8 cellular contexts compared by ENCODE assay signal in the genomic region with DNA sequence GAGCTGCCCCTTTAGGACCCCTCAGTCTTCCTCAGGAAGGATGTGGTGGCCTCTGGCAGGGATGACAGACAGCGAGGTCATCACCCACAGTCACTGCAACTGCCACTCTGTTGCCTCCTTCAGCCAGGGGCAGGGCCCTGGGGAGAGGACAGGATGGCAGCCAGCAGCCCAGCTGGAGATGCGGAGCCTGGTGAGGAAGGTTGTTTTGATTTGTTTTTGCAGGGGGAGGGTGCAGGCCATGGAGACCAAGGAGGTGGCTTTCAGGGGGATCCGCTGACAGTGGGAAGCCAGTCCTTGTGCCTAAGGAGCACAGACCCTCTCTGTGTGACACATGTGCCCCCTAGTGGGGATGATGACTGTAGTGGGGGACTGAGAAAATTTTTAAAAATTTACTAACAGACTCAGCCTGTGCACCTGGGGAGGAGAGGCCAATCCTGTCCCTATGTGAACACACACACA. TPM values are rescaled to one million over a fixed set of nuclear protein-coding genes. Genes with fewer than 3 reads are reported as not detected.
A peak's percentile ranks its signal among the peaks of the same experiment; 100 is the strongest.
DNase-seq lines count a peak whose midpoint lies in the region; ATAC-seq and TF ChIP-seq lines count a peak whose summit lies in the region.

No MANE protein-coding gene starts in this region.

- no peaks in the 10 kb centered on the region for H3F3A ChIP-seq in OCI-LY1 (ENCODE audit: insufficient read depth, low read length)

- peaks cover 20% of the 10 kb centered on the region for H3K4me1 ChIP-seq in BE2C
- no peaks in the 10 kb centered on the region for H3K4me1 ChIP-seq in OCI-LY1 (ENCODE audit: insufficient read depth, low read length, severe bottlenecking)
- peaks cover 8 to 42% of the 10 kb centered on the region in 2 donors for H3K4me1 ChIP-seq in neuronal stem cell (ENCODE audit: control insufficient read depth in 2 of 2, insufficient read depth in 1 of 2, low read depth in 1 of 2, low read length in 2 of 2)

- no peaks in the 10 kb centered on the region for H3K79me1 ChIP-seq in neuronal stem cell (ENCODE audit: low read depth, low read length)

- H4K8ac ChIP-seq in neuronal stem cell (ENCODE audit: low read depth, low read length), result no peak overlapping the region

- H3K4ac ChIP-seq in neuronal stem cell (ENCODE audit: low read length), result no peak overlapping the region

- no peak overlapping the region for H3K27ac Mint-ChIP-seq in activated T-cell treated with anti-CD3 and anti-CD28 coated beads, Interleukin-2, amount 50 U/mL, for 72 hours

- H3K9me3 Mint-ChIP-seq in activated T-cell treated with anti-CD3 and anti-CD28 coated beads, Interleukin-2, amount 50 U/mL, for 72 hours, result no peaks in the 10 kb centered on the region

- H2AK5ac ChIP-seq in neuronal stem cell (ENCODE audit: low read depth, low read length), result peak overlapping the region; percentile 8

- H2BK15ac ChIP-seq in neuronal stem cell (ENCODE audit: low read length), result peak overlapping the region; percentile 17

- H2BK5ac ChIP-seq in neuronal stem cell (ENCODE audit: low read length), result no peak overlapping the region

- peak overlapping the region; percentile 54 for H3K18ac ChIP-seq in neuronal stem cell (ENCODE audit: low read length)

- H3K4me3 Mint-ChIP-seq in activated T-cell treated with anti-CD3 and anti-CD28 coated beads, Interleukin-2, amount 50 U/mL, for 72 hours, result no peak overlapping the region

- H3K27me3 ChIP-seq in BE2C (no peaks in the 10 kb centered on the region), OCI-LY1 (ENCODE audit: insufficient read depth, low read length) (peaks cover 5% of the 10 kb centered on the region), neuronal stem cell (ENCODE audit: control insufficient read depth in 3 of 3, insufficient read depth in 3 of 3, low read depth in 1 of 3, low read length in 3 of 3) (peaks cover 0 to 46% (median 10%) of the 10 kb centered on the region in 3 experiments)

- DNase-seq in BE2C (peak; percentile 95), fibroblast of the conjunctiva (ENCODE audit: low read depth) (peak; percentile 64), neuronal stem cell (ENCODE audit: low spot score) (peak; percentile 67), NCI-H510A (lab: John Stamatoyannopoulos, UW) (no peak)
- DNase-seq in activated T-cell treated with anti-CD3 and anti-CD28 coated beads, Interleukin-2, amount 50 U/mL, for 72 hours, result peak; percentile 61 to 66

- no peaks in the 10 kb centered on the region for H3K9me2 ChIP-seq in OCI-LY1 (ENCODE audit: low read depth, low read length)

- WGBS in neuronal stem cell (ENCODE audit: extremely low coverage in 2 of 2, insufficient read length in 2 of 2, insufficient replicate concordance in 1 of 2), 2 donors, result no CpG with 5 or more reads among the region's 3 CpGs

- no peak overlapping the region for H3K14ac ChIP-seq in neuronal stem cell (ENCODE audit: low read length)

- H3K36me3 ChIP-seq in BE2C, result peaks cover 41% of the 10 kb centered on the region
- no peaks in the 10 kb centered on the region for H3K36me3 ChIP-seq in OCI-LY1 (ENCODE audit: insufficient read depth, low read length)
- no peaks in the 10 kb centered on the region for H3K36me3 ChIP-seq in neuronal stem cell (replicated peaks in 1 of 2; ENCODE audit: control insufficient read depth in 2 of 2, insufficient read depth in 2 of 2, low read length in 2 of 2)

- H3K4me2 ChIP-seq in OCI-LY1 (ENCODE audit: low read length), result no peak overlapping the region
- H3K4me2 ChIP-seq in neuronal stem cell (ENCODE audit: insufficient read depth, low read length, poor library complexity, severe bottlenecking), result no peak overlapping the region

- no peaks in the 10 kb centered on the region for H3K9me3 ChIP-seq in BE2C
- no peaks in the 10 kb centered on the region for H3K9me3 ChIP-seq in OCI-LY1 (ENCODE audit: low read length)
- no peaks in the 10 kb centered on the region for H3K9me3 ChIP-seq in neuronal stem cell (replicated peaks in 1 of 2; ENCODE audit: control insufficient read depth in 2 of 2, insufficient read depth in 1 of 2, low read depth in 1 of 2, low read length in 2 of 2)

- no peak overlapping the region for H3K27ac ChIP-seq in OCI-LY1 (ENCODE audit: low read depth, low read length, poor library complexity, severe bottlenecking)
- H3K27ac ChIP-seq in neuronal stem cell (replicated peaks; ENCODE audit: low read length), result no peak overlapping the region

- no peak overlapping the region for H2BK120ac ChIP-seq in neuronal stem cell (ENCODE audit: low read depth, low read length)

- no peak overlapping the region for H4K91ac ChIP-seq in neuronal stem cell (ENCODE audit: low read depth, low read length, poor library complexity)

- H2BK12ac ChIP-seq in neuronal stem cell (ENCODE audit: low read length), result no peak overlapping the region

- H3K79me2 ChIP-seq in OCI-LY1 (ENCODE audit: insufficient read depth, low read length), result no peaks in the 10 kb centered on the region

- no peak overlapping the region for H3K9ac ChIP-seq in OCI-LY1 (ENCODE audit: low read length)
- no peak overlapping the region for H3K9ac ChIP-seq in neuronal stem cell (ENCODE audit: low read depth, low read length, poor library complexity)

- H4K20me1 ChIP-seq in OCI-LY1 (ENCODE audit: insufficient read depth, low read length), result no peaks in the 10 kb centered on the region

- peaks cover 8% of the 10 kb centered on the region for H3K27me3 Mint-ChIP-seq in activated T-cell treated with anti-CD3 and anti-CD28 coated beads, Interleukin-2, amount 50 U/mL, for 72 hours (ENCODE audit: low read depth)

- H3K4me3 ChIP-seq in BE2C (ENCODE audit: low read depth, low read length) (peak overlapping the region; percentile 78), OCI-LY1 (ENCODE audit: low read depth, low read length, poor library complexity, severe bottlenecking) (no peak overlapping the region), neuronal stem cell (ENCODE audit: low read length in 2 of 2) (peak overlapping the region in 1 of 2 donors; percentile 64)

- H2AFZ ChIP-seq in OCI-LY1 (ENCODE audit: low read length) (no peak overlapping the region), neuronal stem cell (ENCODE audit: low read length) (no peak overlapping the region)

- ATAC-seq in GM21423 (IDR thresholded peaks at IDR 0.05; ENCODE audit: unreplicated experiment) (peak; percentile 50), HG02610 (IDR thresholded peaks at IDR 0.05; ENCODE audit: unreplicated experiment) (no peak)
- peak; percentile 81 to 82 for ATAC-seq in activated T-cell treated with anti-CD3 and anti-CD28 coated beads, Interleukin-2, amount 50 U/mL, for 72 hours (replicated peaks in 1 of 2)

- peak overlapping the region; percentile 45 for H3K23ac ChIP-seq in neuronal stem cell (ENCODE audit: low read depth, low read length, poor library complexity)

- H3K36me3 Mint-ChIP-seq in activated T-cell treated with anti-CD3 and anti-CD28 coated beads, Interleukin-2, amount 50 U/mL, for 72 hours (ENCODE audit: insufficient read depth in 2 of 2), result no peaks in the 10 kb centered on the region

- peaks cover 7% of the 10 kb centered on the region for H3K4me1 Mint-ChIP-seq in activated T-cell treated with anti-CD3 and anti-CD28 coated beads, Interleukin-2, amount 50 U/mL, for 72 hours (ENCODE audit: low read depth)

- TF ChIP-seq CTCF in BE2C (IDR thresholded peaks at IDR 0.05; ENCODE audit: low read depth, low read length), result peak; percentile 94
- peak; percentile 78 for TF ChIP-seq CTCF in OCI-LY1 (IDR thresholded peaks at IDR 0.05; ENCODE audit: low read length)

RNA-seq across cellular contexts. Expression of gene PRCD, which starts 7.4 kb away (rescaled TPM):
- polyA plus RNA-seq in BE2C (2012; ENCODE audit: insufficient read depth, insufficient read length, low read depth), result 44.2 TPM
- total RNA-seq in activated T-cell treated with anti-CD3 and anti-CD28 coated beads, Interleukin-2, amount 50 U/mL, for 72 hours, result 1 to 10 TPM; 1.1 to 1.5 TPM
- 1.4 TPM for polyA plus RNA-seq in neuronal stem cell (2013, experiment 1 of 2)
- polyA plus RNA-seq in neuronal stem cell (2013, experiment 2 of 2), result 1.2 TPM

RNA-seq across cellular contexts. Expression of gene CYGB, which starts 9.7 kb away (rescaled TPM):
- polyA plus RNA-seq in BE2C (2012; ENCODE audit: insufficient read depth, insufficient read length, low read depth), result 160 TPM
- under 1 TPM in 1 of 2 donors, not detected in 1; 0.44 TPM for total RNA-seq in activated T-cell treated with anti-CD3 and anti-CD28 coated beads, Interleukin-2, amount 50 U/mL, for 72 hours
- polyA plus RNA-seq in neuronal stem cell (2013, experiment 1 of 2), result 0.98 TPM
- polyA plus RNA-seq in neuronal stem cell (2013, experiment 2 of 2), result 0.96 TPM

RNA-seq across cellular contexts. Expression of gene ST6GALNAC2, which starts 38.4 kb away (rescaled TPM):
- not detected for polyA plus RNA-seq in BE2C (2012; ENCODE audit: insufficient read depth, insufficient read length, low read depth)
- total RNA-seq in activated T-cell treated with anti-CD3 and anti-CD28 coated beads, Interleukin-2, amount 50 U/mL, for 72 hours, result 1 to 10 TPM; 1.0 to 1.2 TPM
- polyA plus RNA-seq in neuronal stem cell (2013, experiment 1 of 2), result 0.35 TPM
- 0.50 TPM for polyA plus RNA-seq in neuronal stem cell (2013, experiment 2 of 2)

RNA-seq across cellular contexts. Expression of gene RHBDF2, which starts 46.0 kb away (rescaled TPM):
- polyA plus RNA-seq in BE2C (2012; ENCODE audit: insufficient read depth, insufficient read length, low read depth), result 4.0 TPM
- 10 to 100 TPM; 38.7 to 39.0 TPM for total RNA-seq in activated T-cell treated with anti-CD3 and anti-CD28 coated beads, Interleukin-2, amount 50 U/mL, for 72 hours
- polyA plus RNA-seq in neuronal stem cell (2013, experiment 1 of 2), result 2.4 TPM
- polyA plus RNA-seq in neuronal stem cell (2013, experiment 2 of 2), result 2.3 TPM
